Comparison of ENCODE assay signal across 35 cellular contexts in genomic region chr14:23015618-23016017, GRCh38. TPM values are rescaled to one million over a fixed set of nuclear protein-coding genes. Genes with fewer than 3 reads are reported as not detected.
DNase-seq lines count a peak whose midpoint lies in the region; ATAC-seq, FAIRE-seq and TF ChIP-seq lines count a peak whose summit lies in the region.
"Had no signal": no experiment of that assay in that cellular context is flagged by ENCODE, and none has a peak within 500 bp of the region (broad histone marks: within the 10 kb centered on the region; RNA-seq: fewer than 3 reads in every experiment).

No MANE protein-coding gene starts in this region.

- H3K9me3 ChIP-seq in HEK293 (ENCODE audit: control insufficient read depth, insufficient read depth, low read depth, low read length), result no peaks in the 10 kb centered on the region
- H3K9me3 ChIP-seq in neuronal stem cell (replicated peaks in 1 of 2; ENCODE audit: control insufficient read depth in 2 of 2, insufficient read depth in 1 of 2, low read depth in 1 of 2, low read length in 2 of 2), result no peaks in the 10 kb centered on the region
- no peaks in the 10 kb centered on the region for H3K9me3 ChIP-seq in esophagus squamous epithelium
- H3K9me3 ChIP-seq: BLaER1 treated with 17β-estradiol and CSF1 and Interleukin-3, amounts not matched to agents 10 nM and 100 nM; breast epithelium; pancreas; stomach; tibial nerve had no signal

- DNase-seq in activated T-cell treated with anti-CD3 and anti-CD28 coated beads, Interleukin-2, amount 50 U/mL, for 4 hours, result no peak
- DNase-seq in activated T-cell treated with anti-CD3 and anti-CD28 coated beads, Interleukin-2, amount 50 U/mL, for 48 hours, result no peak
- DNase-seq in activated T-helper 2 cell treated with anti-CD3 and anti-CD28 coated beads, Interferon-gamma antibody, Interleukin-2, Interleukin-4, amounts not matched to agents 10 μg/mL and 5 μg/mL and 100 μg/mL, durations not matched to agents 14 hours and 24 hours and 36 hours (ENCODE audit: low spot score), result no peak
- DNase-seq in neuronal stem cell (ENCODE audit: low spot score), result no peak
- no peak for DNase-seq in esophagus squamous epithelium (lab: John Stamatoyannopoulos, UW)
- DNase-seq in GM12891 (ENCODE audit: insufficient read length, low spot score), result no peak
- DNase-seq: activated CD4-positive, CD25-positive, alpha-beta regulatory T cell treated with anti-CD3 and anti-CD28 coated beads, Interleukin-2, amount 50 U/mL, for 72 hours; activated effector memory CD4-positive, alpha-beta T cell treated with Interleukin-2 at 50 U/mL for 16 hours; amniotic stem cell; DMS79; effector CD4-positive, alpha-beta T cell; GDM1; GOT3; islet precursor cell; left ventricle myocardium superior; naive thymus-derived CD8-positive, alpha-beta T cell; NCI-H1417; NCI-H2029 treated with DMSO at 0.1 percent for 48 hours; NCI-H526 treated with DMSO at 0.1 percent for 48 hours; pancreas; retina; SHP77 treated with DMSO at 0.1 percent for 48 hours; stimulated activated CD4-positive, alpha-beta T cell treated with anti-CD3 and anti-CD28 coated beads, Interleukin-1b, Interleukin-23, amount 100 ng/mL, for 48 hours; stimulated activated CD8-positive, alpha-beta memory T cell treated with anti-CD3 and anti-CD28 coated beads, Interleukin-4, amount 100 ng/mL, for 48 hours; stomach had no signal

- TF ChIP-seq POLR2A in esophagus squamous epithelium (IDR thresholded peaks at IDR 0.05) (no peak), GM12891 (IDR thresholded peaks at IDR 0.05; ENCODE audit: low read depth, low read length) (no peak)

- H3K4ac ChIP-seq in neuronal stem cell (ENCODE audit: low read length), result no peak overlapping the region

- H3K36me3 ChIP-seq in HEK293 (ENCODE audit: control insufficient read depth in 2 of 2, insufficient read depth in 1 of 2, low read length in 2 of 2) (no peaks in the 10 kb centered on the region), neuronal stem cell (replicated peaks in 1 of 2; ENCODE audit: control insufficient read depth in 2 of 2, insufficient read depth in 2 of 2, low read length in 2 of 2) (no peaks in the 10 kb centered on the region), esophagus squamous epithelium (no peaks in the 10 kb centered on the region)
- H3K36me3 ChIP-seq: breast epithelium, pancreas, stomach, tibial nerve had no signal

- POLR2A ChIA-PET in HEK293 (lab: Yijun Ruan, JAX), result no interaction called here

- no peak for TF ChIP-seq CTCF in HEK293 (tag by site-specific recombination; IDR thresholded peaks at IDR 0.05)
- no peak for TF ChIP-seq CTCF in esophagus squamous epithelium (IDR thresholded peaks at IDR 0.05)

- no peaks in the 10 kb centered on the region for H3K36me3 Mint-ChIP-seq in activated T-cell treated with anti-CD3 and anti-CD28 coated beads, Interleukin-2, amount 50 U/mL, for 4 hours (ENCODE audit: insufficient read depth)
- H3K36me3 Mint-ChIP-seq in activated T-helper 2 cell treated with anti-CD3 and anti-CD28 coated beads, Interferon-gamma antibody, Interleukin-2, Interleukin-4, amounts not matched to agents 10 μg/mL and 5 μg/mL and 100 μg/mL, durations not matched to agents 14 hours and 24 hours and 36 hours (ENCODE audit: low read depth), result no peaks in the 10 kb centered on the region
- H3K36me3 Mint-ChIP-seq: mesothelial cell of epicardium; naive thymus-derived CD8-positive, alpha-beta T cell had no signal

- no peak overlapping the region for H2AK5ac ChIP-seq in neuronal stem cell (ENCODE audit: low read depth, low read length)

- no peak overlapping the region for H2BK5ac ChIP-seq in neuronal stem cell (ENCODE audit: low read length)

- H3K18ac ChIP-seq in neuronal stem cell (ENCODE audit: low read length), result no peak overlapping the region

- H3K27ac ChIP-seq in HEK293 (ENCODE audit: extremely low read depth, low read depth, low read length), result no peak overlapping the region
- no peak overlapping the region for H3K27ac ChIP-seq in neuronal stem cell (replicated peaks; ENCODE audit: low read length)
- no peak overlapping the region for H3K27ac ChIP-seq in esophagus squamous epithelium
- H3K27ac ChIP-seq: BLaER1 treated with 17β-estradiol and CSF1 and Interleukin-3, amounts not matched to agents 10 nM and 100 nM; breast epithelium; pancreas; stomach; tibial nerve had no signal

- H3K27me3 Mint-ChIP-seq in activated T-cell treated with anti-CD3 and anti-CD28 coated beads, Interleukin-2, amount 50 U/mL, for 4 hours (ENCODE audit: low read depth), result no peaks in the 10 kb centered on the region
- no peaks in the 10 kb centered on the region for H3K27me3 Mint-ChIP-seq in activated T-helper 2 cell treated with anti-CD3 and anti-CD28 coated beads, Interferon-gamma antibody, Interleukin-2, Interleukin-4, amounts not matched to agents 10 μg/mL and 5 μg/mL and 100 μg/mL, durations not matched to agents 14 hours and 24 hours and 36 hours (ENCODE audit: low read depth)

- peak overlapping the region; percentile 36 for H3K4me3 Mint-ChIP-seq in activated T-cell treated with anti-CD3 and anti-CD28 coated beads, Interleukin-2, amount 50 U/mL, for 4 hours
- no peak overlapping the region for H3K4me3 Mint-ChIP-seq in activated T-helper 2 cell treated with anti-CD3 and anti-CD28 coated beads, Interferon-gamma antibody, Interleukin-2, Interleukin-4, amounts not matched to agents 10 μg/mL and 5 μg/mL and 100 μg/mL, durations not matched to agents 14 hours and 24 hours and 36 hours (ENCODE audit: low read depth)
- H3K4me3 Mint-ChIP-seq: mesothelial cell of epicardium had no signal

- no peak overlapping the region for H3K14ac ChIP-seq in neuronal stem cell (ENCODE audit: low read length)

- intact Hi-C loops in activated T-helper 2 cell treated with anti-CD3 and anti-CD28 coated beads, Interferon-gamma antibody, Interleukin-2, Interleukin-4, amounts not matched to agents 10 μg/mL and 5 μg/mL and 100 μg/mL, durations not matched to agents 14 hours and 24 hours and 36 hours (cut with micrococcal nuclease), result no loop called here
- intact Hi-C loops in esophagus squamous epithelium (cut with DNase I), result no loop called here

- H2BK120ac ChIP-seq in neuronal stem cell (ENCODE audit: low read depth, low read length), result no peak overlapping the region

- H3K27me3 ChIP-seq in neuronal stem cell (ENCODE audit: control insufficient read depth in 3 of 3, insufficient read depth in 3 of 3, low read depth in 1 of 3, low read length in 3 of 3) (no peaks in the 10 kb centered on the region), esophagus squamous epithelium (no peaks in the 10 kb centered on the region)
- H3K27me3 ChIP-seq: BLaER1 treated with 17β-estradiol and CSF1 and Interleukin-3, amounts not matched to agents 10 nM and 100 nM; breast epithelium; pancreas; stomach; tibial nerve had no signal

- no peak for FAIRE-seq in GM12891 (lab: Jason Lieb, UNC)
- FAIRE-seq: pancreas had no signal

- peak overlapping the region; percentile 85 for H2AFZ ChIP-seq in neuronal stem cell (ENCODE audit: low read length)

- no peaks in the 10 kb centered on the region for H3K9me3 Mint-ChIP-seq in activated T-cell treated with anti-CD3 and anti-CD28 coated beads, Interleukin-2, amount 50 U/mL, for 4 hours
- no peaks in the 10 kb centered on the region for H3K9me3 Mint-ChIP-seq in activated T-helper 2 cell treated with anti-CD3 and anti-CD28 coated beads, Interferon-gamma antibody, Interleukin-2, Interleukin-4, amounts not matched to agents 10 μg/mL and 5 μg/mL and 100 μg/mL, durations not matched to agents 14 hours and 24 hours and 36 hours
- H3K9me3 Mint-ChIP-seq: mesothelial cell of epicardium; naive thymus-derived CD8-positive, alpha-beta T cell had no signal

- H4K91ac ChIP-seq in neuronal stem cell (ENCODE audit: low read depth, low read length, poor library complexity), result no peak overlapping the region

- H2BK15ac ChIP-seq in neuronal stem cell (ENCODE audit: low read length), result no peak overlapping the region

- no peak for ATAC-seq in activated T-cell treated with anti-CD3 and anti-CD28 coated beads, Interleukin-2, amount 50 U/mL, for 4 hours
- ATAC-seq: left ventricle myocardium superior; naive thymus-derived CD8-positive, alpha-beta T cell; Panc1; pancreas had no signal

- no peak overlapping the region for H4K8ac ChIP-seq in neuronal stem cell (ENCODE audit: low read depth, low read length)

- H3K4me1 ChIP-seq in HEK293 (ENCODE audit: control insufficient read depth, insufficient read depth, low read length) (no peaks in the 10 kb centered on the region), neuronal stem cell (ENCODE audit: control insufficient read depth in 2 of 2, insufficient read depth in 1 of 2, low read depth in 1 of 2, low read length in 2 of 2) (no peaks in the 10 kb centered on the region), esophagus squamous epithelium (peaks cover 0 to under 1% (median 0%) of the 10 kb centered on the region in 3 donors)
- H3K4me1 ChIP-seq: breast epithelium, pancreas had no signal

- H3K4me3 ChIP-seq in HEK293 (ENCODE audit: low read depth, low read length) (no peak overlapping the region), neuronal stem cell (ENCODE audit: low read length in 2 of 2) (no peak overlapping the region), esophagus squamous epithelium (no peak overlapping the region)
- H3K4me3 ChIP-seq: BLaER1 treated with 17β-estradiol and CSF1 and Interleukin-3, amounts not matched to agents 10 nM and 100 nM; breast epithelium; pancreas; smooth muscle cell; stomach; tibial nerve had no signal

- no peak overlapping the region for H2BK12ac ChIP-seq in neuronal stem cell (ENCODE audit: low read length)

- peaks cover 8% of the 10 kb centered on the region for H3K4me1 Mint-ChIP-seq in activated T-cell treated with anti-CD3 and anti-CD28 coated beads, Interleukin-2, amount 50 U/mL, for 4 hours (ENCODE audit: low read depth)
- H3K4me1 Mint-ChIP-seq in activated T-helper 2 cell treated with anti-CD3 and anti-CD28 coated beads, Interferon-gamma antibody, Interleukin-2, Interleukin-4, amounts not matched to agents 10 μg/mL and 5 μg/mL and 100 μg/mL, durations not matched to agents 14 hours and 24 hours and 36 hours (ENCODE audit: low read depth), result peaks cover 6% of the 10 kb centered on the region

- H3K23ac ChIP-seq in neuronal stem cell (ENCODE audit: low read depth, low read length, poor library complexity), result no peak overlapping the region

- H3K9ac ChIP-seq in neuronal stem cell (ENCODE audit: low read depth, low read length, poor library complexity), result no peak overlapping the region
- H3K9ac ChIP-seq: BLaER1 treated with 17β-estradiol and CSF1 and Interleukin-3, amounts not matched to agents 10 nM and 100 nM had no signal

- no peak overlapping the region for H3K4me2 ChIP-seq in neuronal stem cell (ENCODE audit: insufficient read depth, low read length, poor library complexity, severe bottlenecking)
- H3K4me2 ChIP-seq: BLaER1 treated with 17β-estradiol and CSF1 and Interleukin-3, amounts not matched to agents 10 nM and 100 nM; smooth muscle cell had no signal

- no CpG with 5 or more reads among the region's 4 CpGs for WGBS in neuronal stem cell (ENCODE audit: extremely low coverage in 2 of 2, insufficient read length in 2 of 2, insufficient replicate concordance in 1 of 2), 2 donors
- WGBS in esophagus squamous epithelium, 2 donors, result 77 to 81% methylated on average over 4 of the region's 4 CpGs

- peak overlapping the region; percentile 17 for H3K27ac Mint-ChIP-seq in activated T-helper 2 cell treated with anti-CD3 and anti-CD28 coated beads, Interferon-gamma antibody, Interleukin-2, Interleukin-4, amounts not matched to agents 10 μg/mL and 5 μg/mL and 100 μg/mL, durations not matched to agents 14 hours and 24 hours and 36 hours
- H3K27ac Mint-ChIP-seq: mesothelial cell of epicardium had no signal

- CTCF ChIA-PET in HEK293 (lab: Yijun Ruan, JAX), result no interaction called here

- H3K79me1 ChIP-seq in neuronal stem cell (ENCODE audit: low read depth, low read length), result no peaks in the 10 kb centered on the region

RNA-seq across cellular contexts. Expression of gene C14orf93, which starts 5.7 kb away (rescaled TPM):
- 1 to 10 TPM; 3.6 to 5.4 (median 5.1) TPM for total RNA-seq in activated T-cell treated with anti-CD3 and anti-CD28 coated beads, Interleukin-2, amount 50 U/mL, for 4 hours
- 9.1 and 9.2 TPM in 2 replicates for total RNA-seq in activated T-helper 2 cell treated with anti-CD3 and anti-CD28 coated beads, Interferon-gamma antibody, Interleukin-2, Interleukin-4, amounts not matched to agents 10 μg/mL and 5 μg/mL and 100 μg/mL, durations not matched to agents 14 hours and 24 hours and 36 hours
- 7.0 TPM for polyA plus RNA-seq in neuronal stem cell (2013, experiment 1 of 2)
- polyA plus RNA-seq in neuronal stem cell (2013, experiment 2 of 2), result 6.1 TPM
- 10 to 100 TPM in 2 of 4 donors, 1 to 10 TPM in 2; 3.4 to 12.7 (median 8.8) TPM for total RNA-seq in esophagus squamous epithelium
- polyA plus RNA-seq in GM12891 (2012; ENCODE audit: low read depth, missing spikeins), result 6.0 TPM

RNA-seq across cellular contexts. Expression of gene PSMB5, which starts 19.1 kb away (rescaled TPM):
- 100 to 1,000 TPM; 220 to 231 (median 227) TPM for total RNA-seq in activated T-cell treated with anti-CD3 and anti-CD28 coated beads, Interleukin-2, amount 50 U/mL, for 4 hours
- total RNA-seq in activated T-helper 2 cell treated with anti-CD3 and anti-CD28 coated beads, Interferon-gamma antibody, Interleukin-2, Interleukin-4, amounts not matched to agents 10 μg/mL and 5 μg/mL and 100 μg/mL, durations not matched to agents 14 hours and 24 hours and 36 hours, result 124 and 134 TPM in 2 replicates
- 136 TPM for polyA plus RNA-seq in neuronal stem cell (2013, experiment 1 of 2)
- polyA plus RNA-seq in neuronal stem cell (2013, experiment 2 of 2), result 135 TPM
- total RNA-seq in esophagus squamous epithelium, result 100 to 1,000 TPM; 140 to 185 (median 153) TPM
- polyA plus RNA-seq in GM12891 (2012; ENCODE audit: low read depth, missing spikeins), result 104 TPM

RNA-seq across cellular contexts. Expression of gene PSMB11, which starts 26.4 kb away (rescaled TPM):
- not detected for total RNA-seq in activated T-cell treated with anti-CD3 and anti-CD28 coated beads, Interleukin-2, amount 50 U/mL, for 4 hours
- total RNA-seq in activated T-helper 2 cell treated with anti-CD3 and anti-CD28 coated beads, Interferon-gamma antibody, Interleukin-2, Interleukin-4, amounts not matched to agents 10 μg/mL and 5 μg/mL and 100 μg/mL, durations not matched to agents 14 hours and 24 hours and 36 hours, result not detected in 2 replicates
- polyA plus RNA-seq in neuronal stem cell (2013, experiment 1 of 2), result not detected
- polyA plus RNA-seq in neuronal stem cell (2013, experiment 2 of 2), result not detected
- not detected for total RNA-seq in esophagus squamous epithelium
- not detected for polyA plus RNA-seq in GM12891 (2012; ENCODE audit: low read depth, missing spikeins)
- total RNA-seq: breast epithelium, epithelial cell of proximal tubule, left ventricle myocardium superior, MCF 10A, pancreas, smooth muscle cell, stomach, tibial nerve had no signal
- polyA plus RNA-seq: AG04450, smooth muscle cell, stomach had no signal

RNA-seq across cellular contexts. Expression of gene AJUBA, which starts 33.3 kb away (rescaled TPM):
- 1 to 10 TPM; 2.0 to 3.8 (median 2.6) TPM for total RNA-seq in activated T-cell treated with anti-CD3 and anti-CD28 coated beads, Interleukin-2, amount 50 U/mL, for 4 hours
- total RNA-seq in activated T-helper 2 cell treated with anti-CD3 and anti-CD28 coated beads, Interferon-gamma antibody, Interleukin-2, Interleukin-4, amounts not matched to agents 10 μg/mL and 5 μg/mL and 100 μg/mL, durations not matched to agents 14 hours and 24 hours and 36 hours, result 1.5 and 2.1 TPM in 2 replicates
- polyA plus RNA-seq in neuronal stem cell (2013, experiment 1 of 2), result 63.6 TPM
- polyA plus RNA-seq in neuronal stem cell (2013, experiment 2 of 2), result 64.1 TPM
- total RNA-seq in esophagus squamous epithelium, result 10 to 100 TPM; 31.3 to 44.3 (median 34.5) TPM
- polyA plus RNA-seq in GM12891 (2012; ENCODE audit: low read depth, missing spikeins), result 0.58 TPM

RNA-seq across cellular contexts. Expression of gene CDH24, which starts 41.7 kb away (rescaled TPM):
- total RNA-seq in activated T-cell treated with anti-CD3 and anti-CD28 coated beads, Interleukin-2, amount 50 U/mL, for 4 hours, result under 1 TPM; 0.51 to 0.87 (median 0.65) TPM
- 1.4 and 2.1 TPM in 2 replicates for total RNA-seq in activated T-helper 2 cell treated with anti-CD3 and anti-CD28 coated beads, Interferon-gamma antibody, Interleukin-2, Interleukin-4, amounts not matched to agents 10 μg/mL and 5 μg/mL and 100 μg/mL, durations not matched to agents 14 hours and 24 hours and 36 hours
- 21.1 TPM for polyA plus RNA-seq in neuronal stem cell (2013, experiment 1 of 2)
- polyA plus RNA-seq in neuronal stem cell (2013, experiment 2 of 2), result 20.6 TPM
- 1 to 10 TPM; 3.4 to 6.7 (median 4.8) TPM for total RNA-seq in esophagus squamous epithelium
- 1.1 TPM for polyA plus RNA-seq in GM12891 (2012; ENCODE audit: low read depth, missing spikeins)
